In the genomic region with DNA sequence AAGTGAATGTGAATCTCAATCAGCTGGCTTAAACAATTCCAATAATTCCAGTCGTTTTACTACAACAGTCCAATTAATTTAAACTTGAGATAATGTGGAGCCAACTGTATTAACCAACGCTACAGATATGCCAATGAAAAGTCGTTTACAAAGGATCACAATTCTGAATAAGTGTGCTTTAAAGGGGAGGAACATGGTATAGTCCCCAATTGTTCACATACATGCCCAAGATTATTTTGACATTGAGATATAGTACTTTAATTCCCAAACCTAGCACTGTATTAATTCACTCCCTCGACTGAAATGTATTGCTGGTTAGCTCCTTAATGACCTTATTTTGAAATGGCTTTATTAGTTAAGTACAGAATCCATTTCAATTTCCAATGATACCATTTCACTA, we compare ENCODE assay signal across 9 cellular contexts. TPM values are rescaled to one million over a fixed set of nuclear protein-coding genes. Genes with fewer than 3 reads are reported as not detected.
DNase-seq lines count a peak whose midpoint lies in the region; ATAC-seq and TF ChIP-seq lines count a peak whose summit lies in the region.
"Had no signal": no experiment of that assay in that cellular context is flagged by ENCODE, and none has a peak within 500 bp of the region (broad histone marks: within the 10 kb centered on the region; RNA-seq: fewer than 3 reads in every experiment).

No MANE protein-coding gene starts in this region.

- DNase-seq in T-helper 1 cell (no peak), stomach (no peak), posterior vena cava (ENCODE audit: low spot score) (no peak), C1 segment of cervical spinal cord (lab: John Stamatoyannopoulos, UW) (no peak)
- DNase-seq: activated CD4-positive, alpha-beta T cell treated with anti-CD3 and anti-CD28 coated beads for 48 hours had no signal

- TF ChIP-seq CTCF in stomach (IDR thresholded peaks at IDR 0.05): no peak

- H3K27me3 ChIP-seq in iPS-18a (ENCODE audit: control insufficient read depth, insufficient read depth, low read length) (no peaks in the 10 kb centered on the region), stomach (no peaks in the 10 kb centered on the region)

- H3K4me3 ChIP-seq in iPS-18a (ENCODE audit: low read length) (peak overlapping the region; percentile 78), stomach (peak overlapping the region; percentile 81 to 92 (median 87))

- no peaks in the 10 kb centered on the region for H3K36me3 ChIP-seq in iPS-18a (ENCODE audit: control insufficient read depth, low read depth, low read length)
- no peaks in the 10 kb centered on the region for H3K36me3 ChIP-seq in stomach

- no peaks in the 10 kb centered on the region for H3K9me3 Mint-ChIP-seq in T-helper 1 cell treated with Interleukin-12 subunit alpha and Interleukin-12 subunit beta and Interleukin-4 antibody, amounts not matched to agents 30 μg/mL and 1 μg/mL, for 36 hours
- no peaks in the 10 kb centered on the region for H3K9me3 Mint-ChIP-seq in activated T-helper 17 cell treated with anti-CD3 and anti-CD28 coated beads, Interleukin-2, amount 50 U/mL, for 72 hours

- H3K27me3 Mint-ChIP-seq in T-helper 1 cell treated with Interleukin-12 subunit alpha and Interleukin-12 subunit beta and Interleukin-4 antibody, amounts not matched to agents 30 μg/mL and 1 μg/mL, for 36 hours (ENCODE audit: low read depth): no peaks in the 10 kb centered on the region
- H3K27me3 Mint-ChIP-seq in activated T-helper 17 cell treated with anti-CD3 and anti-CD28 coated beads, Interleukin-2, amount 50 U/mL, for 72 hours: no peaks in the 10 kb centered on the region

- H3K27ac ChIP-seq in iPS-18a (ENCODE audit: low read length) (no peak overlapping the region), stomach (peak overlapping the region in 3 of 5 donors; percentile 97 to 99 (median 99))

- TF ChIP-seq POLR2A in stomach (IDR thresholded peaks at IDR 0.05): no peak

- H3K4me3 Mint-ChIP-seq in T-helper 1 cell treated with Interleukin-12 subunit alpha and Interleukin-12 subunit beta and Interleukin-4 antibody, amounts not matched to agents 30 μg/mL and 1 μg/mL, for 36 hours: peak overlapping the region; percentile 99
- H3K4me3 Mint-ChIP-seq in activated T-helper 17 cell treated with anti-CD3 and anti-CD28 coated beads, Interleukin-2, amount 50 U/mL, for 72 hours: peak overlapping the region; percentile 97

- ATAC-seq in activated T-helper 17 cell treated with anti-CD3 and anti-CD28 coated beads, Interleukin-2, amount 50 U/mL, for 72 hours (replicated peaks): no peak
- ATAC-seq in GM18907 (IDR thresholded peaks at IDR 0.05; ENCODE audit: unreplicated experiment): no peak

- WGBS in stomach, 5 donors: 1 to 3% (median 2%) methylated on average over 4 of the region's 4 CpGs

- no peak for TF ChIP-seq EP300 in stomach (IDR thresholded peaks at IDR 0.05)

- peak overlapping the region; percentile 95 for H3K9ac ChIP-seq in iPS-18a (ENCODE audit: low read length)

- H3K4me1 ChIP-seq in iPS-18a (ENCODE audit: control insufficient read depth, low read depth, low read length): peaks cover 26% of the 10 kb centered on the region
- H3K4me1 ChIP-seq in stomach: peaks cover 32 to 66% (median 45%) of the 10 kb centered on the region in 4 donors

- peaks cover 15% of the 10 kb centered on the region for H3K36me3 Mint-ChIP-seq in T-helper 1 cell treated with Interleukin-12 subunit alpha and Interleukin-12 subunit beta and Interleukin-4 antibody, amounts not matched to agents 30 μg/mL and 1 μg/mL, for 36 hours (ENCODE audit: low read depth)
- H3K36me3 Mint-ChIP-seq in activated T-helper 17 cell treated with anti-CD3 and anti-CD28 coated beads, Interleukin-2, amount 50 U/mL, for 72 hours (ENCODE audit: low read depth): peaks cover 58% of the 10 kb centered on the region

- intact Hi-C loops in stomach (cut with DNase I; ENCODE audit: low total_unique reads) (no loop called here), posterior vena cava (cut with DNase I) (no loop called here)

- peaks cover 40% of the 10 kb centered on the region for H3K4me1 Mint-ChIP-seq in T-helper 1 cell treated with Interleukin-12 subunit alpha and Interleukin-12 subunit beta and Interleukin-4 antibody, amounts not matched to agents 30 μg/mL and 1 μg/mL, for 36 hours (ENCODE audit: low read depth)
- peaks cover 22% of the 10 kb centered on the region for H3K4me1 Mint-ChIP-seq in activated T-helper 17 cell treated with anti-CD3 and anti-CD28 coated beads, Interleukin-2, amount 50 U/mL, for 72 hours

- H3K9me3 ChIP-seq in iPS-18a (ENCODE audit: control insufficient read depth, low read depth, low read length) (no peaks in the 10 kb centered on the region), stomach (no peaks in the 10 kb centered on the region)

- peak overlapping the region; percentile 34 for H3K27ac Mint-ChIP-seq in T-helper 1 cell treated with Interleukin-12 subunit alpha and Interleukin-12 subunit beta and Interleukin-4 antibody, amounts not matched to agents 30 μg/mL and 1 μg/mL, for 36 hours
- H3K27ac Mint-ChIP-seq in activated T-helper 17 cell treated with anti-CD3 and anti-CD28 coated beads, Interleukin-2, amount 50 U/mL, for 72 hours: peak overlapping the region; percentile 96

RNA-seq across cellular contexts. Expression of a gene that starts 2.5 kb away (rescaled TPM):
- total RNA-seq in activated T-helper 17 cell treated with anti-CD3 and anti-CD28 coated beads, Interleukin-2, amount 50 U/mL, for 72 hours: 10 to 100 TPM; 80.5 to 82.2 TPM
- total RNA-seq in stomach (10 to 100 TPM in 2 of 5 donors, 1 to 10 TPM in 2, under 1 TPM in 1; 0.58 to 49.0 (median 5.8) TPM), posterior vena cava (10 to 100 TPM; 32.7 to 38.0 TPM)
- polyA plus RNA-seq in stomach: 10 to 100 TPM; 13.0 to 20.3 (median 18.0) TPM
